Comparison of ENCODE assay signal across 8 cellular contexts in genomic region chr12:34123092-34123491, GRCh38.
DNase-seq lines count a peak whose midpoint lies in the region; ATAC-seq and TF ChIP-seq lines count a peak whose summit lies in the region.
"Not testable (repeated sequence)": the region's sequence is repeated elsewhere in the genome, so short reads cannot be mapped to it uniquely, and the experiment has no call there.

No MANE protein-coding gene starts in this region.

- peak; percentile 63 for DNase-seq in DMS 273 (lab: John Stamatoyannopoulos, UW; ENCODE audit: unreplicated experiment)
- peak; percentile 48 for DNase-seq in Jurkat, Clone E6-1 (ENCODE audit: low read depth, low spot score)
- DNase-seq in activated CD8-positive, alpha-beta memory T cell treated with anti-CD3 and anti-CD28 coated beads, Interleukin-2, amount 50 U/mL, for 1 hour (ENCODE audit: extremely low read depth), result peak; percentile 7
- DNase-seq in endodermal cell, result peak; percentile 83
- peak; percentile 54 for DNase-seq in lung (ENCODE audit: low spot score)
- peak in 5 of 6 experiments; percentile 3 to 56 (median 18) for DNase-seq in stimulated activated naive CD4-positive, alpha-beta T cell (lab: John Stamatoyannopoulos, UW)

- H3K27ac Mint-ChIP-seq in endodermal cell, result not testable (repeated sequence)

- H3K4me1 ChIP-seq in OCI-LY1 (ENCODE audit: insufficient read depth, low read length, severe bottlenecking); endodermal cell (ENCODE audit: control insufficient read depth, insufficient read depth, low read length); lung (ENCODE audit: control insufficient read depth in 2 of 2, insufficient read depth in 2 of 2, low read length in 2 of 2): not testable (repeated sequence)

- not testable (repeated sequence) for H3K4me3 Mint-ChIP-seq in endodermal cell

- peak; percentile 80 for TF ChIP-seq CTCF in OCI-LY1 (IDR thresholded peaks at IDR 0.05; ENCODE audit: low read length)
- peak; percentile 97 for TF ChIP-seq CTCF in endodermal cell (conservative IDR thresholded peaks at IDR 0.05)
- TF ChIP-seq CTCF in lung (IDR thresholded peaks at IDR 0.05; ENCODE audit: control extremely low read depth, extremely low read depth), result peak; percentile 91

- H3F3A ChIP-seq in OCI-LY1 (ENCODE audit: insufficient read depth, low read length), result not testable (repeated sequence)

- H3K9me2 ChIP-seq in OCI-LY1 (ENCODE audit: low read depth, low read length), result not testable (repeated sequence)

- not testable (repeated sequence) for H3K79me2 ChIP-seq in OCI-LY1 (ENCODE audit: insufficient read depth, low read length)

- not testable (repeated sequence) for H3K4me3 ChIP-seq in Jurkat, Clone E6-1 (ENCODE audit: low read length); OCI-LY1 (ENCODE audit: low read depth, low read length, poor library complexity, severe bottlenecking); endodermal cell (ENCODE audit: low read length); lung

- H3K4me1 Mint-ChIP-seq in endodermal cell, result not testable (repeated sequence)

- not testable (repeated sequence) for H3K9ac ChIP-seq in OCI-LY1 (ENCODE audit: low read length); endodermal cell (ENCODE audit: extremely low read depth, low read length, poor library complexity, severe bottlenecking)

- H3K9me3 ChIP-seq in OCI-LY1 (ENCODE audit: low read length); lung (ENCODE audit: control insufficient read depth in 2 of 2, insufficient read depth in 1 of 2, low read length in 1 of 2): not testable (repeated sequence)
- peaks cover 69% of the 10 kb centered on the region for H3K9me3 ChIP-seq in endodermal cell (ENCODE audit: control insufficient read depth, low read length)

- 22 to 35% methylated on average over 2 to 5 of the region's 6 CpGs for WGBS in endodermal cell (ENCODE audit: insufficient coverage in 1 of 2, insufficient read length in 1 of 2), 2 experiments
- 8 to 13% methylated on average over 6 of the region's 6 CpGs for WGBS in lung, 2 donors

- ATAC-seq in GM21447 (IDR thresholded peaks at IDR 0.05; ENCODE audit: unreplicated experiment), result peak; percentile 66
- ATAC-seq in lung (ENCODE audit: insufficient read depth, low FRiP score), result not testable (repeated sequence)

- not testable (repeated sequence) for H3K36me3 Mint-ChIP-seq in endodermal cell (ENCODE audit: low read depth)

- not testable (repeated sequence) for H3K27ac ChIP-seq in OCI-LY1 (ENCODE audit: low read depth, low read length, poor library complexity, severe bottlenecking); endodermal cell (ENCODE audit: low read depth, low read length); lung (ENCODE audit: low read depth in 1 of 2, low read length in 1 of 2)

- H3K9me3 Mint-ChIP-seq in endodermal cell, result peaks cover 93% of the 10 kb centered on the region

- not testable (repeated sequence) for H2AFZ ChIP-seq in OCI-LY1 (ENCODE audit: low read length)

- H3K36me3 ChIP-seq in OCI-LY1 (ENCODE audit: insufficient read depth, low read length); endodermal cell (ENCODE audit: control insufficient read depth, insufficient read depth, low read length); lung (ENCODE audit: control insufficient read depth in 2 of 2, insufficient read depth in 2 of 2, low read length in 2 of 2): not testable (repeated sequence)

- not testable (repeated sequence) for H3K4me2 ChIP-seq in OCI-LY1 (ENCODE audit: low read length)

- H3K27me3 Mint-ChIP-seq in endodermal cell (ENCODE audit: insufficient read depth), result not testable (repeated sequence)

- H4K20me1 ChIP-seq in OCI-LY1 (ENCODE audit: insufficient read depth, low read length), result not testable (repeated sequence)

- not testable (repeated sequence) for H3K27me3 ChIP-seq in OCI-LY1 (ENCODE audit: insufficient read depth, low read length); endodermal cell (ENCODE audit: control insufficient read depth, insufficient read depth, low read length, poor library complexity, severe bottlenecking); lung (ENCODE audit: control insufficient read depth, insufficient read depth)

Comparison
In these comparisons a context has a peak if more than half of its experiments do, and no peak if none do; other contexts are left out.
1. DNase-seq: peak in every context shown above with its lines; median percentile 83 in endodermal cell; 63 in DMS 273; 54 in lung; 48 in Jurkat, Clone E6-1; 18 in stimulated activated naive CD4-positive, alpha-beta T cell; 7 in activated CD8-positive, alpha-beta memory T cell treated with anti-CD3 and anti-CD28 coated beads, Interleukin-2, amount 50 U/mL, for 1 hour.